8 cellular contexts compared by ENCODE assay signal in the genomic region with DNA sequence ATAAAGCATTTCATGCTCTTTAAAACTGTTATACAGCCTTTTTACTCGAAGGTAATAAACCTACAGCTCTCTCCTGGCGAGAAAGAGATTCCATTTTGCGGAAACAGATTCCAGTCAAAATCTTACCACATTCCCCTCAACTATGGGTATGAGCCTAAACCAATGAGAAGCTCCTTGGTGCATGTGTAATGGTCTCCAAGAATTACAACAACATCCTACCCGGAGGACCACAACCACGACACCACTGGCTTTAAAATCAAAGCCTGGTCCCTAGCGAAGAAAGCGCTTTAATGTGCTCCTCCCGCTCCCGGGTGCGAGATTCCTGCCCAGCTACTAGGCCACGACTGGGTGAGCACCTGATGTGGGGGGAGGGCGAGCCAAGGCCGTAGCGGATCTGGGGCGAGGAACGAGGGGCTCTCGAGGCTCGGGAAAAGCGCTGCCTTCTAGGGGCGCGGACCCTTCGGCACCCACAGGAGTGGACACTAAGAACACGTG. TPM values are rescaled to one million over a fixed set of nuclear protein-coding genes. Genes with fewer than 3 reads are reported as not detected.
DNase-seq lines count a peak whose midpoint lies in the region; ATAC-seq and TF ChIP-seq lines count a peak whose summit lies in the region.

No MANE protein-coding gene starts in this region.

- TF ChIP-seq CTCF in lower lobe of right lung (IDR thresholded peaks at IDR 0.05) (no peak), thoracic aorta (IDR thresholded peaks at IDR 0.05) (no peak)

- H3K36me3 ChIP-seq in SK-N-MC (ENCODE audit: insufficient read depth, low read length): peaks cover 34% of the 10 kb centered on the region
- H3K36me3 ChIP-seq in lower lobe of right lung: no peaks in the 10 kb centered on the region
- no peaks in the 10 kb centered on the region for H3K36me3 ChIP-seq in thoracic aorta

- H3K4me1 ChIP-seq in lower lobe of right lung (peaks cover 46% of the 10 kb centered on the region), thoracic aorta (ENCODE audit: control insufficient read depth in 1 of 2, low read depth in 2 of 2) (peaks cover 25 to 47% of the 10 kb centered on the region in 2 donors)

- H3K27ac ChIP-seq in SK-N-MC: peak overlapping the region; percentile 85
- H3K27ac ChIP-seq in lower lobe of right lung: peak overlapping the region; percentile 91
- peak overlapping the region; percentile 85 to 89 for H3K27ac ChIP-seq in thoracic aorta

- H3K9me3 ChIP-seq in SK-N-MC (ENCODE audit: low read depth, low read length) (no peaks in the 10 kb centered on the region), lower lobe of right lung (no peaks in the 10 kb centered on the region), thoracic aorta (no peaks in the 10 kb centered on the region)

- DNase-seq in NCI-H1105 treated with DMSO at 0.1 percent for 48 hours (lab: John Stamatoyannopoulos, UW) (peak; percentile 39), NCI-H1105 (lab: John Stamatoyannopoulos, UW) (no peak), SK-N-MC (ENCODE audit: low read depth, low spot score) (no peak), dermis blood vessel endothelial cell (peak; percentile 44), lower lobe of right lung (no peak), thoracic aorta (ENCODE audit: low spot score) (no peak)
- no peak for DNase-seq in NK-92 treated with Interleukin-12 subunit alpha and Interleukin-12 subunit beta, amount 100 ng/mL, for 24 hours (lab: John Stamatoyannopoulos, UW)

- ATAC-seq in HG02678 (IDR thresholded peaks at IDR 0.05; ENCODE audit: unreplicated experiment) (peak; percentile 2), lower lobe of right lung (peak; percentile 39 to 41), thoracic aorta (ENCODE audit: insufficient number of reproducible peaks, low FRiP score, low read depth) (no peak)

- H3K27me3 ChIP-seq in lower lobe of right lung (ENCODE audit: low read depth) (no peaks in the 10 kb centered on the region), thoracic aorta (replicated peaks; ENCODE audit: insufficient read depth) (no peaks in the 10 kb centered on the region)

- H3K9ac ChIP-seq in SK-N-MC (ENCODE audit: insufficient read length): peak overlapping the region; percentile 99

- H3K4me3 ChIP-seq in SK-N-MC (peak overlapping the region; percentile 100), lower lobe of right lung (peak overlapping the region; percentile 96), thoracic aorta (peak overlapping the region; percentile 85)

- intact Hi-C loops in lower lobe of right lung (cut with DNase I): no loop called here

RNA-seq across cellular contexts. Expression of a gene that starts 0.8 kb away (rescaled TPM):
- 97.0 and 115 TPM in 2 replicates for total RNA-seq in dermis blood vessel endothelial cell
- 105 TPM for total RNA-seq in lower lobe of right lung
- 100 to 1,000 TPM; 112 to 114 TPM for total RNA-seq in thoracic aorta

RNA-seq across cellular contexts. Expression of a gene that starts 13.3 kb away (rescaled TPM):
- total RNA-seq in dermis blood vessel endothelial cell (83.2 and 110 TPM in 2 replicates), lower lobe of right lung (78.1 TPM), thoracic aorta (100 to 1,000 TPM in 1 of 2 donors, 10 to 100 TPM in 1; 69.9 to 112 TPM)

RNA-seq across cellular contexts. Expression of a gene that starts 26.6 kb away (rescaled TPM):
- 39.3 and 51.7 TPM in 2 replicates for total RNA-seq in dermis blood vessel endothelial cell
- 13.4 TPM for total RNA-seq in lower lobe of right lung
- 10 to 100 TPM; 14.9 to 19.1 TPM for total RNA-seq in thoracic aorta

RNA-seq across cellular contexts. Expression of a gene that starts 26.7 kb away (rescaled TPM):
- 57.3 and 101 TPM in 2 replicates for total RNA-seq in dermis blood vessel endothelial cell
- 79.0 TPM for total RNA-seq in lower lobe of right lung
- total RNA-seq in thoracic aorta: 10 to 100 TPM; 29.9 to 75.7 TPM

RNA-seq across cellular contexts. Expression of a gene that starts 34.3 kb away (rescaled TPM):
- total RNA-seq in dermis blood vessel endothelial cell (not detected in 2 replicates), lower lobe of right lung (0.53 TPM), thoracic aorta (1 to 10 TPM in 1 of 2 donors, under 1 TPM in 1; 0.27 to 3.4 TPM)

Comparison
In these comparisons a context has a peak if more than half of its experiments do, and no peak if none do; other contexts are left out.
1. DNase-seq: peak in NCI-H1105 treated with DMSO at 0.1 percent for 48 hours (single experiment) and dermis blood vessel endothelial cell (single experiment); none in NCI-H1105 (single experiment), SK-N-MC (single experiment), lower lobe of right lung (single experiment), thoracic aorta (single experiment) and NK-92 treated with Interleukin-12 subunit alpha and Interleukin-12 subunit beta, amount 100 ng/mL, for 24 hours (single experiment).
2. Peak in every context shown above with its lines, with median percentiles within 50 percentile points of each other: H3K27ac ChIP-seq and H3K4me3 ChIP-seq.